In the genomic region with DNA sequence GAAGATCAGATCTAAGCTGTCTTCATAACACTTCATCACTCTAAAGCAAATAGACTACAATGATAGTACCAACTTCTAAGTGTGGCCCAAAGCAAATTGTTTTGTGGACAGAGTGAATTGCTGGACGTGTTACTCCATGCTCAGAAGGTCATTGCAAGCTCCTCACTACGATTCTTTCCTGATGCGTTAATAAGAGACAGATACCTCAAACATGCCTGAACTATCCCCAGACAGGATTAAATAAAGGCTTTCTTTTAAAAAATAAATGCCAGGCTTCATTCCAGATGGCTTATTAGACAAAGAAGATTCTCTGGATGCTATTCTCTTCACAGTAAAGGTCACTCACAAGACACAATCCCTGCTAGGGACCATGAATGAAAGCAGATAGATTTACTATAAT, we compare ENCODE assay signal across 34 cellular contexts.
"Had no signal": no experiment of that assay in that cellular context is flagged by ENCODE, and none has a peak within 500 bp of the region (broad histone marks: within the 10 kb centered on the region; RNA-seq: fewer than 3 reads in every experiment).

No MANE protein-coding gene starts in this region.

- H3K36me3 Mint-ChIP-seq: activated naive CD4-positive, alpha-beta T cell treated with anti-CD3 and anti-CD28 coated beads, Interleukin-2, amount 50 U/mL, for 24 hours; activated naive CD8-positive, alpha-beta T cell treated with anti-CD3 and anti-CD28 coated beads, Interleukin-2, amount 10 ng/mL, durations not matched to agents 7 days and 5 days; IgD-negative memory B cell had no signal

- H3K36me3 ChIP-seq: ascending aorta, MG63, Peyer's patch, SJSA1 had no signal

- H3K27ac Mint-ChIP-seq: activated CD4-positive, alpha-beta T cell treated with anti-CD3 and anti-CD28 coated beads, Interleukin-2, amount 10 ng/mL, durations not matched to agents 24 days and 14 days; activated CD8-positive, alpha-beta T cell treated with anti-CD3 and anti-CD28 coated beads for 36 hours; activated naive CD4-positive, alpha-beta T cell treated with anti-CD3 and anti-CD28 coated beads, Interleukin-2, amount 50 U/mL, for 24 hours; activated naive CD8-positive, alpha-beta T cell treated with anti-CD3 and anti-CD28 coated beads, Interleukin-2, amount 10 ng/mL, durations not matched to agents 7 days and 5 days; activated T-cell treated with anti-CD3 and anti-CD28 coated beads, Interleukin-2, amount 50 U/mL, for 24 hours; activated T-helper 2 cell treated with anti-CD3 and anti-CD28 coated beads, Interferon-gamma antibody, Interleukin-2, Interleukin-4, amounts not matched to agents 10 μg/mL and 5 μg/mL and 100 μg/mL, durations not matched to agents 14 hours and 24 hours and 36 hours; IgD-negative memory B cell; T-helper 1 cell treated with Interleukin-12 subunit alpha and Interleukin-12 subunit beta and Interleukin-4 antibody, amounts not matched to agents 30 μg/mL and 1 μg/mL, for 36 hours; T-helper 2 cell treated with Interferon-gamma antibody and Interleukin-4, amounts not matched to agents 5 μg/mL and 100 μg/mL, for 36 hours had no signal

- H3K27ac ChIP-seq: ascending aorta, Peyer's patch, SJSA1 had no signal

- ATAC-seq: activated CD8-positive, alpha-beta T cell treated with anti-CD3 and anti-CD28 coated beads for 36 hours; PC-3 had no signal

- DNase-seq: activated CD4-positive, alpha-beta T cell treated with anti-CD3 and anti-CD28 coated beads, Interleukin-2, amount 10 ng/mL, durations not matched to agents 24 days and 14 days; activated CD4-positive, alpha-beta T cell treated with anti-CD3 and anti-CD28 coated beads, Interleukin-2, amount 50 U/mL, for 4 hours; activated CD8-positive, alpha-beta T cell treated with anti-CD3 and anti-CD28 coated beads for 36 hours; activated gamma-delta T cell; activated naive CD4-positive, alpha-beta T cell treated with Interleukin-2 at 50 U/mL for 16 hours; activated naive CD8-positive, alpha-beta T cell treated with anti-CD3 and anti-CD28 coated beads, Interleukin-2, amount 10 ng/mL, durations not matched to agents 7 days and 5 days; activated T-cell treated with anti-CD3 and anti-CD28 coated beads, Interleukin-2, amount 50 U/mL, for 24 hours; amygdala; Karpas-422; KBM-7; MG63; NCI-H1048; NCI-H1105 treated with DMSO at 0.1 percent for 48 hours; NCI-H1436; NCI-H187; NCI-H2029 treated with DMSO at 0.1 percent for 48 hours; NCI-H2107; NCI-H2171; NCI-H226; NCI-H524 treated with DMSO at 0.1 percent for 48 hours; NCI-H748 treated with DMSO at 0.1 percent for 48 hours; NK-92 treated with Interleukin-12 subunit alpha and Interleukin-12 subunit beta, amount 100 ng/mL, for 24 hours; PC-3; Peyer's patch; RPMI8226; SHP77 treated with DMSO at 0.1 percent for 48 hours; SK-N-SH had no signal

- H3K4me3 ChIP-seq: ascending aorta, MG63, Peyer's patch, SJSA1 had no signal

- H3K4me2 ChIP-seq: SK-N-SH had no signal

- H3K9ac ChIP-seq: SK-N-SH had no signal

- H3K9me3 ChIP-seq: ascending aorta, MG63, Peyer's patch, SJSA1, SK-N-SH had no signal

- H3K4me3 Mint-ChIP-seq: activated CD4-positive, alpha-beta T cell treated with anti-CD3 and anti-CD28 coated beads, Interleukin-2, amount 10 ng/mL, durations not matched to agents 24 days and 14 days; activated CD8-positive, alpha-beta T cell treated with anti-CD3 and anti-CD28 coated beads for 36 hours; activated naive CD4-positive, alpha-beta T cell treated with anti-CD3 and anti-CD28 coated beads, Interleukin-2, amount 50 U/mL, for 24 hours; activated naive CD8-positive, alpha-beta T cell treated with anti-CD3 and anti-CD28 coated beads, Interleukin-2, amount 10 ng/mL, durations not matched to agents 7 days and 5 days; activated T-cell treated with anti-CD3 and anti-CD28 coated beads, Interleukin-2, amount 50 U/mL, for 24 hours; IgD-negative memory B cell; T-helper 1 cell treated with Interleukin-12 subunit alpha and Interleukin-12 subunit beta and Interleukin-4 antibody, amounts not matched to agents 30 μg/mL and 1 μg/mL, for 36 hours; T-helper 2 cell treated with Interferon-gamma antibody and Interleukin-4, amounts not matched to agents 5 μg/mL and 100 μg/mL, for 36 hours had no signal

- H3K9me3 Mint-ChIP-seq: activated CD4-positive, alpha-beta T cell treated with anti-CD3 and anti-CD28 coated beads, Interleukin-2, amount 10 ng/mL, durations not matched to agents 24 days and 14 days; activated naive CD4-positive, alpha-beta T cell treated with anti-CD3 and anti-CD28 coated beads, Interleukin-2, amount 50 U/mL, for 24 hours had no signal

- H3K27me3 Mint-ChIP-seq: activated CD4-positive, alpha-beta T cell treated with anti-CD3 and anti-CD28 coated beads, Interleukin-2, amount 10 ng/mL, durations not matched to agents 24 days and 14 days; activated CD8-positive, alpha-beta T cell treated with anti-CD3 and anti-CD28 coated beads for 36 hours; activated naive CD4-positive, alpha-beta T cell treated with anti-CD3 and anti-CD28 coated beads, Interleukin-2, amount 50 U/mL, for 24 hours; activated naive CD8-positive, alpha-beta T cell treated with anti-CD3 and anti-CD28 coated beads, Interleukin-2, amount 10 ng/mL, durations not matched to agents 7 days and 5 days; activated T-cell treated with anti-CD3 and anti-CD28 coated beads, Interleukin-2, amount 50 U/mL, for 24 hours; IgD-negative memory B cell had no signal

- H3K4me1 Mint-ChIP-seq: activated CD4-positive, alpha-beta T cell treated with anti-CD3 and anti-CD28 coated beads, Interleukin-2, amount 10 ng/mL, durations not matched to agents 24 days and 14 days; activated naive CD4-positive, alpha-beta T cell treated with anti-CD3 and anti-CD28 coated beads, Interleukin-2, amount 50 U/mL, for 24 hours; activated naive CD8-positive, alpha-beta T cell treated with anti-CD3 and anti-CD28 coated beads, Interleukin-2, amount 10 ng/mL, durations not matched to agents 7 days and 5 days had no signal

- H3K27me3 ChIP-seq: ascending aorta, MG63, Peyer's patch, SJSA1 had no signal

- H3K4me1 ChIP-seq: ascending aorta, Peyer's patch, SJSA1 had no signal
